ENCODE assay signal across 17 cellular contexts in the genomic region with DNA sequence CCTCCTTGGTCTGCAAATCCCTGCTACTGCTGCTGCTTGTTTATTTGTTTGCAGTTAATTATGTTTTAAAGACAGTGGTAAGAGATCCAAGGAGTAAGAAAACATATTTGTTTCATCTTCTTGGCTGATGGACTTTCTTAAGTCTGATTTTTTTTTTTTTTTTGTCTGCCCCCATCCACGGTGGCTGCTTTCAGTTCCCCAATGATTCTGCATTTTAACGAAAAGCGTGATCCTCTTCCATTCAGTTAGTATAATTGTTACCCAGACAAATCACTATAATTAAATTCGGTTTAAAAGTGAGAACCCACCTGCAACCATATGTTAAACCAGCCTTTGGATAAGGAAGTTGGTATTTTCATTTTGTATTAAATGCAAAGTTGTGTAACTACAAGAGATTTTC.
DNase-seq lines count a peak whose midpoint lies in the region; ATAC-seq and TF ChIP-seq lines count a peak whose summit lies in the region.
"Had no signal": no experiment of that assay in that cellular context is flagged by ENCODE, and none has a peak within 500 bp of the region (broad histone marks: within the 10 kb centered on the region; RNA-seq: fewer than 3 reads in every experiment).

No MANE protein-coding gene starts in this region.

- H2AFZ ChIP-seq in OCI-LY3 (ENCODE audit: low read depth, low read length): 0 out of 2 replicates have a peak overlapping the region, but pooled peaks have one; percentile 50

- H3K4me1 ChIP-seq in DOHH2 (ENCODE audit: control insufficient read depth, low read length) (peaks cover 18% of the 10 kb centered on the region), OCI-LY3 (ENCODE audit: low read length) (peaks cover 28% of the 10 kb centered on the region), adrenal gland (replicated peaks in 1 of 2) (no peaks in the 10 kb centered on the region)

- H4K20me1 ChIP-seq in DOHH2 (ENCODE audit: control insufficient read depth, insufficient read depth, low read depth, low read length) (no peaks in the 10 kb centered on the region), OCI-LY3 (ENCODE audit: insufficient read depth, low read length) (no peaks in the 10 kb centered on the region)

- H3K9ac ChIP-seq in OCI-LY3 (ENCODE audit: low read length): peak overlapping the region; percentile 39; the same call in 1 of the 2 replicates

- no peaks in the 10 kb centered on the region for H3K27me3 ChIP-seq in DOHH2 (ENCODE audit: control insufficient read depth, low read length)
- no peaks in the 10 kb centered on the region for H3K27me3 ChIP-seq in OCI-LY3 (ENCODE audit: low read depth, low read length)
- H3K27me3 ChIP-seq in adrenal gland: no peaks in the 10 kb centered on the region

- H3K9me3 ChIP-seq in DOHH2 (ENCODE audit: control insufficient read depth, insufficient read depth, low read length) (0 out of 2 replicates have a peak, but pooled peaks cover 3% of the 10 kb centered on the region), OCI-LY3 (ENCODE audit: insufficient read depth, low read length) (no peaks in the 10 kb centered on the region), adrenal gland (replicated peaks in 1 of 3) (no peaks in the 10 kb centered on the region)

- no peaks in the 10 kb centered on the region for H3K9me2 ChIP-seq in DOHH2 (replicated peaks; ENCODE audit: control insufficient read depth, low read length)

- H3K27ac ChIP-seq in DOHH2 (ENCODE audit: low read depth, low read length) (peak overlapping the region; percentile 31), OCI-LY3 (ENCODE audit: low read length) (peak overlapping the region; percentile 61), adrenal gland (no peak overlapping the region)
- H3K27ac ChIP-seq: 22Rv1 had no signal

- DNase-seq in NAMALWA (ENCODE audit: low spot score) (peak; percentile 15), germinal center (ENCODE audit: low spot score) (peak; percentile 15), adrenal gland (no peak), cerebellar cortex (ENCODE audit: low spot score) (no peak), retina (no peak)
- DNase-seq: CD8-positive, alpha-beta T cell; COR-L47; DMS153; DND-41; GF-D8; HCEC 1CT; HFFc6 had no signal

- no peak for ATAC-seq in HG02588 (IDR thresholded peaks at IDR 0.05; ENCODE audit: unreplicated experiment)
- ATAC-seq: CD8-positive, alpha-beta T cell; HepG2 had no signal

- TF ChIP-seq CTCF in DOHH2 (IDR thresholded peaks at IDR 0.05; ENCODE audit: low read depth, low read length, poor library complexity, severe bottlenecking) (no peak), OCI-LY3 (IDR thresholded peaks at IDR 0.05; ENCODE audit: low read depth, low read length) (no peak), adrenal gland (IDR thresholded peaks at IDR 0.05) (no peak)

- H3K36me3 ChIP-seq in DOHH2 (ENCODE audit: control insufficient read depth, low read length): no peaks in the 10 kb centered on the region
- H3K36me3 ChIP-seq in OCI-LY3 (replicated peaks; ENCODE audit: low read depth, low read length): no peaks in the 10 kb centered on the region
- no peaks in the 10 kb centered on the region for H3K36me3 ChIP-seq in adrenal gland (replicated peaks in 1 of 2)

- no peak for TF ChIP-seq POLR2A in adrenal gland (IDR thresholded peaks at IDR 0.05)

- H3K79me2 ChIP-seq in DOHH2 (ENCODE audit: control insufficient read depth, low read length) (no peaks in the 10 kb centered on the region), OCI-LY3 (ENCODE audit: low read length) (no peaks in the 10 kb centered on the region)

- intact Hi-C loops in adrenal gland (cut with DNase I): no loop called here

- H3K4me2 ChIP-seq in DOHH2 (ENCODE audit: low read length) (peak overlapping the region; percentile 22; the same call in 1 of the 2 replicates), OCI-LY3 (ENCODE audit: low read length) (peak overlapping the region; percentile 66)

- H3K4me3 ChIP-seq in DOHH2 (ENCODE audit: low read length) (no peak overlapping the region), OCI-LY3 (ENCODE audit: low read length) (peak overlapping the region; percentile 61), adrenal gland (no peak overlapping the region)

- 75 to 79% (median 76%) methylated on average over 4 of the region's 4 CpGs for WGBS in adrenal gland, 4 donors

- no peaks in the 10 kb centered on the region for H3F3A ChIP-seq in DOHH2 (ENCODE audit: control insufficient read depth, insufficient read depth)

Comparison
In these comparisons a context has a peak if more than half of its experiments do, and no peak if none do; other contexts are left out.
1. H3K27ac ChIP-seq: peak in DOHH2 (single experiment) and OCI-LY3 (single experiment); none in adrenal gland (0 of 5).
2. DNase-seq: peak in NAMALWA (single experiment) and germinal center (single experiment); none in adrenal gland (0 of 7), cerebellar cortex (single experiment) and retina (single experiment).